8 cellular contexts compared by ENCODE assay signal in the genomic region with DNA sequence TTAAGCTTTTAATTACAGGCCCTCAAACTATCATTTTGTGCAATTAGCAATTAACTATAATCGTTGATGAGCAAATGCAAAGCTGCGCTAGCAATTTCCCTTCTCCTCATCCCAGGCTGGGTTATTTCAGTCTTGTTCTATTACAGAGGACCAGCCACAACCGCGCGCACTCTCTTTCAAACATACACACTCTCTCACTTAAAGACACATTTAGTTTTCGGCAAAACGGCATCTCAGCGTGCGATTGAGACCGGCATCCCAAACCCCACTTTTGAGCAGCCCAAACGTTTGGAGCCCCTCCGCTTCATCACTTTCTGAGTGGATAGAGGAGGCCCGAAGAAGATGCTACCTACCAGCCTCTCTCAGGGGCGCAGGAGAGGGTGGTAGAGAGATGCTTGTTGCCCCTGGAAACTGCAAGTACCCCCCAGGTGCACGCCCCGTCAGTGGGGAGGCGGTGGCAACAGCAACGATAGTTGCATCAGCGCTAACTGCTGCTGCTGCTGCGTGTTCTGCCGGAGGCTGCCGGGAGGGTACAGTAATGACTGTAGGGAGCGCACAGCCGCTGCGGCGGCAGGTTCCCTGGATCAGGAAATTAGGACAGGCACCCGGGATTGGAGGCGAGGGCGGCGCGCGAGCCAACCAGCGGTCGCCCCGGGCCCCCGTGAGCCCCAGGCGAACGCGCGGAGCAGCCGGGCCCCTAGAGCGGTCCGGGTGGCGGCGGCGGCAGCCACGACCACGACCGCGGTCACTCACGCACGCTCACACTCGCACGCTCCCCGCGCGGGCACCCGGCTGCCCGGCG. TPM values are rescaled to one million over a fixed set of nuclear protein-coding genes. Genes with fewer than 3 reads are reported as not detected.
DNase-seq lines count a peak whose midpoint lies in the region; ATAC-seq and TF ChIP-seq lines count a peak whose summit lies in the region.

No MANE protein-coding gene starts in this region.

- DNase-seq in D341Med (ENCODE audit: low spot score) (peak; percentile 93), KBM-7 (peak; percentile 82), head of caudate nucleus (peak; percentile 71 to 94 (median 85)), nucleus accumbens (lab: John Stamatoyannopoulos, UW) (peak in 55 of 56 donors; percentile 24 to 87 (median 71)), upper lobe of right lung (peak; percentile 91)

- peaks cover 5% of the 10 kb centered on the region for H3K9me3 Mint-ChIP-seq in activated naive CD4-positive, alpha-beta T cell treated with anti-CD3 and anti-CD28 coated beads, Interleukin-2, amount 50 U/mL, for 24 hours

- H3K4me3 ChIP-seq in upper lobe of right lung, result peak overlapping the region; percentile 78

- ATAC-seq in GM21717 (IDR thresholded peaks at IDR 0.05; ENCODE audit: unreplicated experiment) (peak; percentile 51), upper lobe of right lung (peak; percentile 89)

- H3K4me1 ChIP-seq in upper lobe of right lung, result peaks cover 9% of the 10 kb centered on the region

- peak overlapping the region; percentile 84 for H3K4me3 Mint-ChIP-seq in activated naive CD4-positive, alpha-beta T cell treated with anti-CD3 and anti-CD28 coated beads, Interleukin-2, amount 50 U/mL, for 24 hours

- H3K27me3 Mint-ChIP-seq in activated naive CD4-positive, alpha-beta T cell treated with anti-CD3 and anti-CD28 coated beads, Interleukin-2, amount 50 U/mL, for 24 hours, result peaks cover 56% of the 10 kb centered on the region

- H3K36me3 ChIP-seq in upper lobe of right lung, result no peaks in the 10 kb centered on the region

- H3K9me3 ChIP-seq in upper lobe of right lung, result no peaks in the 10 kb centered on the region

- in situ Hi-C loops in KBM-7 (cut with MboI; ENCODE audit: low pct_unique_long_range_greater_than_20kb, low sequenced_read_pairs), result no loop called here

- intact Hi-C loops in head of caudate nucleus (cut with DNase I), result loop anchor here (5.0 kb wide), 1 partner anchor 379 kb away; no protein-coding TSS in a partner anchor
- intact Hi-C loops in upper lobe of right lung (cut with DNase I), result no loop called here

- peak; percentile 13 for TF ChIP-seq CTCF in upper lobe of right lung (IDR thresholded peaks at IDR 0.05)

- H3K27me3 ChIP-seq in upper lobe of right lung, result no peaks in the 10 kb centered on the region

- H3K27ac ChIP-seq in upper lobe of right lung, result peak overlapping the region; percentile 77

- H3K4me1 Mint-ChIP-seq in activated naive CD4-positive, alpha-beta T cell treated with anti-CD3 and anti-CD28 coated beads, Interleukin-2, amount 50 U/mL, for 24 hours, result peaks cover 21% of the 10 kb centered on the region

- H3K36me3 Mint-ChIP-seq in activated naive CD4-positive, alpha-beta T cell treated with anti-CD3 and anti-CD28 coated beads, Interleukin-2, amount 50 U/mL, for 24 hours, result no peaks in the 10 kb centered on the region

- peak overlapping the region; percentile 81 for H3K27ac Mint-ChIP-seq in activated naive CD4-positive, alpha-beta T cell treated with anti-CD3 and anti-CD28 coated beads, Interleukin-2, amount 50 U/mL, for 24 hours

TF ChIP-seq in PFSK-1, 5 proteins besides CTCF, POLR2A, EP300 and RAD21:
- peak; percentile 33 for TF ChIP-seq FOXP2 (optimal IDR thresholded peaks at IDR 0.05; ENCODE audit: borderline replicate concordance, extremely low read depth, extremely low read length, insufficient read depth)
- TF ChIP-seq, protein P1, sequence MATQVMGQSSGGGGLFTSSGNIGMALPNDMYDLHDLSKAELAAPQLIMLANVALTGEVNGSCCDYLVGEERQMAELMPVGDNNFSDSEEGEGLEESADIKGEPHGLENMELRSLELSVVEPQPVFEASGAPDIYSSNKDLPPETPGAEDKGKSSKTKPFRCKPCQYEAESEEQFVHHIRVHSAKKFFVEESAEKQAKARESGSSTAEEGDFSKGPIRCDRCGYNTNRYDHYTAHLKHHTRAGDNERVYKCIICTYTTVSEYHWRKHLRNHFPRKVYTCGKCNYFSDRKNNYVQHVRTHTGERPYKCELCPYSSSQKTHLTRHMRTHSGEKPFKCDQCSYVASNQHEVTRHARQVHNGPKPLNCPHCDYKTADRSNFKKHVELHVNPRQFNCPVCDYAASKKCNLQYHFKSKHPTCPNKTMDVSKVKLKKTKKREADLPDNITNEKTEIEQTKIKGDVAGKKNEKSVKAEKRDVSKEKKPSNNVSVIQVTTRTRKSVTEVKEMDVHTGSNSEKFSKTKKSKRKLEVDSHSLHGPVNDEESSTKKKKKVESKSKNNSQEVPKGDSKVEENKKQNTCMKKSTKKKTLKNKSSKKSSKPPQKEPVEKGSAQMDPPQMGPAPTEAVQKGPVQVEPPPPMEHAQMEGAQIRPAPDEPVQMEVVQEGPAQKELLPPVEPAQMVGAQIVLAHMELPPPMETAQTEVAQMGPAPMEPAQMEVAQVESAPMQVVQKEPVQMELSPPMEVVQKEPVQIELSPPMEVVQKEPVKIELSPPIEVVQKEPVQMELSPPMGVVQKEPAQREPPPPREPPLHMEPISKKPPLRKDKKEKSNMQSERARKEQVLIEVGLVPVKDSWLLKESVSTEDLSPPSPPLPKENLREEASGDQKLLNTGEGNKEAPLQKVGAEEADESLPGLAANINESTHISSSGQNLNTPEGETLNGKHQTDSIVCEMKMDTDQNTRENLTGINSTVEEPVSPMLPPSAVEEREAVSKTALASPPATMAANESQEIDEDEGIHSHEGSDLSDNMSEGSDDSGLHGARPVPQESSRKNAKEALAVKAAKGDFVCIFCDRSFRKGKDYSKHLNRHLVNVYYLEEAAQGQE (IDR thresholded peaks at IDR 0.05; ENCODE audit: insufficient read depth in 1 of 2, low read depth in 2 of 2, low read length in 2 of 2), result no peak
- TF ChIP-seq POLR2AphosphoS5 (IDR thresholded peaks at IDR 0.05; ENCODE audit: low read depth, low read length), result no peak
- no peak for TF ChIP-seq TAF1 (IDR thresholded peaks at IDR 0.05; ENCODE audit: borderline replicate concordance, insufficient read depth, low read length)
- no peak for TF ChIP-seq SIN3A (IDR thresholded peaks at IDR 0.05; ENCODE audit: borderline replicate concordance, insufficient read depth, low read length)

RNA-seq across cellular contexts. Expression of a gene that starts 0.5 kb away (rescaled TPM):
- polyA plus RNA-seq in PFSK-1 (2012; ENCODE audit: insufficient read length, low read depth), result 26.6 TPM
- 23.1 TPM for total RNA-seq in upper lobe of right lung

Comparison
In these comparisons a context has a peak if more than half of its experiments do, and no peak if none do; other contexts are left out.
1. Peak in every context shown above with its lines: DNase-seq, ATAC-seq, H3K4me3 ChIP-seq and H3K27ac ChIP-seq.